11 cellular contexts compared by ENCODE assay signal in genomic region chr4:141702472-141703182, GRCh38.
DNase-seq lines count a peak whose midpoint lies in the region; TF ChIP-seq lines count a peak whose summit lies in the region.
"Had no signal": no experiment of that assay in that cellular context is flagged by ENCODE, and none has a peak within 500 bp of the region (broad histone marks: within the 10 kb centered on the region; RNA-seq: fewer than 3 reads in every experiment).

No MANE protein-coding gene starts in this region.

- no peak overlapping the region for H3K4me2 ChIP-seq in hepatocyte

- no peaks in the 10 kb centered on the region for H3K4me1 ChIP-seq in hepatocyte (ENCODE audit: insufficient read depth)

- 92% methylated on average over 3 of the region's 3 CpGs for WGBS in hepatocyte (ENCODE audit: low lambda C conversion rate, missing lambda C conversion rate)

- no peaks in the 10 kb centered on the region for H3K9me2 ChIP-seq in hepatocyte (replicated peaks; ENCODE audit: insufficient read depth)

- H3K27ac ChIP-seq in 22Rv1: no peak overlapping the region
- H3K27ac ChIP-seq in hepatocyte: no peak overlapping the region

- peak; percentile 40 for DNase-seq in RPMI8226
- DNase-seq in hepatocyte (ENCODE audit: low spot score): peak; percentile 12
- no peak for DNase-seq in putamen (ENCODE audit: low spot score)
- DNase-seq in NOMO-1 treated with dmso at 0.1 percent for 144 hours (lab: John Stamatoyannopoulos, UW; ENCODE audit: unreplicated experiment): no peak
- no peak for DNase-seq in stimulated activated CD4-positive, alpha-beta T cell treated with anti-CD3 and anti-CD28 coated beads, Interleukin-1b, Interleukin-23, amount 100 ng/mL, for 48 hours
- DNase-seq in T1000 (lab: John Stamatoyannopoulos, UW): no peak
- DNase-seq: anterior cingulate cortex, NCI-H1694, SHP77 treated with DMSO at 0.1 percent for 48 hours had no signal

- TF ChIP-seq CTCF in 22Rv1 (IDR thresholded peaks at IDR 0.05) (peak; percentile 15; the same call in 1 of the 2 replicates), GM12874 (IDR thresholded peaks at IDR 0.05; ENCODE audit: insufficient read depth, low read depth, low read length) (0 out of 2 replicates have a peak, but pooled peaks have one; percentile 2), hepatocyte (IDR thresholded peaks at IDR 0.05; ENCODE audit: poor library complexity) (no peak)

- no peaks in the 10 kb centered on the region for H3K36me3 ChIP-seq in hepatocyte (replicated peaks; ENCODE audit: insufficient read depth, low read depth)

- H4K20me1 ChIP-seq in hepatocyte (ENCODE audit: insufficient read depth, poor library complexity, severe bottlenecking): no peaks in the 10 kb centered on the region

- H3K27me3 ChIP-seq in hepatocyte: no peaks in the 10 kb centered on the region

- H3K4me3 ChIP-seq in hepatocyte: no peak overlapping the region

- H3K79me2 ChIP-seq in hepatocyte: no peaks in the 10 kb centered on the region

- H3K9me3 ChIP-seq in hepatocyte (ENCODE audit: low read depth): peaks cover 4% of the 10 kb centered on the region

- no peak overlapping the region for H2AFZ ChIP-seq in hepatocyte

Comparison
In these comparisons a context has a peak if more than half of its experiments do, and no peak if none do; other contexts are left out.
1. DNase-seq: peak in RPMI8226 (single experiment) and hepatocyte (single experiment); none in putamen (single experiment), NOMO-1 treated with dmso at 0.1 percent for 144 hours (single experiment), stimulated activated CD4-positive, alpha-beta T cell treated with anti-CD3 and anti-CD28 coated beads, Interleukin-1b, Interleukin-23, amount 100 ng/mL, for 48 hours (single experiment) and T1000 (single experiment).